22 cellular contexts compared by ENCODE assay signal in genomic region chr7:111265394-111265793, GRCh38.
"Had no signal": no experiment of that assay in that cellular context is flagged by ENCODE, and none has a peak within 500 bp of the region (broad histone marks: within the 10 kb centered on the region; RNA-seq: fewer than 3 reads in every experiment).

No MANE protein-coding gene starts in this region.

- H3K36me3 Mint-ChIP-seq: activated naive CD4-positive, alpha-beta T cell treated with anti-CD3 and anti-CD28 coated beads, Interleukin-2, amount 10 ng/mL, durations not matched to agents 7 days and 5 days had no signal

- H3K27ac Mint-ChIP-seq: activated naive CD4-positive, alpha-beta T cell treated with anti-CD3 and anti-CD28 coated beads, Interleukin-2, amount 10 ng/mL, durations not matched to agents 7 days and 5 days; activated T-cell treated with anti-CD3 and anti-CD28 coated beads, Interleukin-2, amount 50 U/mL, for 24 hours had no signal

- ATAC-seq: SK-N-SH treated with all-trans-retinoic acid at 6 μM for 48 hours had no signal

- H3K9me3 Mint-ChIP-seq: activated naive CD4-positive, alpha-beta T cell treated with anti-CD3 and anti-CD28 coated beads, Interleukin-2, amount 10 ng/mL, durations not matched to agents 7 days and 5 days; activated T-cell treated with anti-CD3 and anti-CD28 coated beads, Interleukin-2, amount 50 U/mL, for 24 hours had no signal

- H3K9me3 ChIP-seq: esophagus muscularis mucosa, left ventricle myocardium inferior, sigmoid colon, spleen, tibial artery, uterus had no signal

- DNase-seq: activated CD4-positive, alpha-beta T cell treated with anti-CD3 and anti-CD28 coated beads for 1 hour; activated CD4-positive, alpha-beta T cell treated with anti-CD3 and anti-CD28 coated beads, Interleukin-2, amount 50 U/mL, for 4 hours; activated CD8-positive, alpha-beta memory T cell treated with anti-CD3 and anti-CD28 coated beads for 24 hours; activated CD8-positive, alpha-beta memory T cell treated with anti-CD3 and anti-CD28 coated beads, Interleukin-2, amount 50 U/mL, for 4 hours; activated effector memory CD4-positive, alpha-beta T cell treated with anti-CD3 and anti-CD28 coated beads, Interleukin-2, amount 50 U/mL, for 16 hours; activated naive CD4-positive, alpha-beta T cell treated with anti-CD3 and anti-CD28 coated beads, Interleukin-2, amount 10 ng/mL, durations not matched to agents 7 days and 5 days; activated T-cell treated with anti-CD3 and anti-CD28 coated beads, Interleukin-2, amount 50 U/mL, for 24 hours; brain microvascular endothelial cell; central memory CD4-positive, alpha-beta T cell; glutamatergic neuron; hippocampal formation; left ventricle myocardium inferior; mammary epithelial cell; occipital lobe; sigmoid colon; spleen; stimulated activated CD4-positive, alpha-beta T cell treated with anti-CD3 and anti-CD28 coated beads, Interleukin-4, amount 100 ng/mL, for 1 hour; stimulated activated naive CD4-positive, alpha-beta T cell; tibial artery; uterus had no signal

- H3K27me3 ChIP-seq: brain microvascular endothelial cell, esophagus muscularis mucosa, sigmoid colon, spleen, tibial artery, uterus had no signal

- H3K27me3 Mint-ChIP-seq: activated naive CD4-positive, alpha-beta T cell treated with anti-CD3 and anti-CD28 coated beads, Interleukin-2, amount 10 ng/mL, durations not matched to agents 7 days and 5 days; activated T-cell treated with anti-CD3 and anti-CD28 coated beads, Interleukin-2, amount 50 U/mL, for 24 hours had no signal

- H3K36me3 ChIP-seq: brain microvascular endothelial cell, esophagus muscularis mucosa, left ventricle myocardium inferior, sigmoid colon, spleen, tibial artery, uterus had no signal

- H3K27ac ChIP-seq: brain microvascular endothelial cell, esophagus muscularis mucosa, left ventricle myocardium inferior, sigmoid colon, tibial artery, uterus had no signal

- H3K4me1 ChIP-seq: uterus had no signal

- H3K4me1 Mint-ChIP-seq: activated naive CD4-positive, alpha-beta T cell treated with anti-CD3 and anti-CD28 coated beads, Interleukin-2, amount 10 ng/mL, durations not matched to agents 7 days and 5 days had no signal

- H3K4me3 Mint-ChIP-seq: activated naive CD4-positive, alpha-beta T cell treated with anti-CD3 and anti-CD28 coated beads, Interleukin-2, amount 10 ng/mL, durations not matched to agents 7 days and 5 days; activated T-cell treated with anti-CD3 and anti-CD28 coated beads, Interleukin-2, amount 50 U/mL, for 24 hours had no signal

- H3K4me3 ChIP-seq: esophagus muscularis mucosa, left ventricle myocardium inferior, sigmoid colon, spleen, tibial artery, uterus had no signal
